10 cellular contexts compared by ENCODE assay signal in the genomic region with DNA sequence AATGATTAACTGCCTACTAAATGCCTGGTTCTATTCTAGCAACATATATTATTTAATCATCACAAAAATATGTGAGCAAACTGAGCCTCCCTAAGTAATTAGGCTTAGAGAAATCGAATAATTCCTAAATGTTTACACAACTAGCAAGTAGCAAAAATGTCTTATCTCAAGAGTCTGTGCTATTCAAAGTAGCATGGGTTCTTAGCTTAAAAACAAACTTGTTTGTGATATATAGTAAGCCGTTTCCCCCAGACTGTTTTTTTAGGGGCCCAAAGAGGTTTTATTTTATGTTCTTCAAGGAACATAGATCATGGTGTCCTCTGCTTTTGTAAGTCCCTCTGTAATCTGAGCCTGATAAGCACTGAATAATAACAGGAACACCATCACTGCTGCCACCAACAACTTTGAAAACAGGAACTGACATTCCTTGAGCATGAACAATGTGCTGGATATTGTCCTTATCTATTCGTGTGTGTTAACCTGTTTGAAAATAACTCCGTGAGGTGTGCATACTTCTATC.
DNase-seq lines count a peak whose midpoint lies in the region; ATAC-seq, FAIRE-seq and TF ChIP-seq lines count a peak whose summit lies in the region.
"Had no signal": no experiment of that assay in that cellular context is flagged by ENCODE, and none has a peak within 500 bp of the region (broad histone marks: within the 10 kb centered on the region; RNA-seq: fewer than 3 reads in every experiment).

No MANE protein-coding gene starts in this region.

- H3K36me3 ChIP-seq in ascending aorta (no peaks in the 10 kb centered on the region), left ventricle myocardium inferior (peaks cover 6% of the 10 kb centered on the region), sigmoid colon (peaks cover 0 to 16% (median 1%) of the 10 kb centered on the region in 4 donors)

- H3K4me3 ChIP-seq in ascending aorta (no peak overlapping the region), left ventricle myocardium inferior (no peak overlapping the region), sigmoid colon (no peak overlapping the region)

- no peaks in the 10 kb centered on the region for H3K27me3 ChIP-seq in ascending aorta
- H3K27me3 ChIP-seq in left ventricle myocardium inferior (ENCODE audit: low read depth) = no peaks in the 10 kb centered on the region
- no peaks in the 10 kb centered on the region for H3K27me3 ChIP-seq in sigmoid colon

- H3K4me3 Mint-ChIP-seq in immature natural killer cell = no peak overlapping the region

- DNase-seq in H54 (ENCODE audit: insufficient read length, low spot score) = no peak
- no peak for DNase-seq in ascending aorta (ENCODE audit: low spot score in 2 of 2)
- no peak for DNase-seq in left ventricle myocardium inferior
- DNase-seq in sigmoid colon = no peak
- DNase-seq in ureter (ENCODE audit: low spot score) = no peak
- no peak for DNase-seq in NCI-H82 (lab: John Stamatoyannopoulos, UW)
- no peak for DNase-seq in immature natural killer cell
- DNase-seq: glutamatergic neuron, MV-4-11 had no signal

- H3K9me3 ChIP-seq in ascending aorta (no peaks in the 10 kb centered on the region), left ventricle myocardium inferior (replicated peaks) (no peaks in the 10 kb centered on the region), sigmoid colon (no peaks in the 10 kb centered on the region)

- H3K27ac Mint-ChIP-seq in immature natural killer cell = no peak overlapping the region

- TF ChIP-seq EP300 in sigmoid colon (IDR thresholded peaks at IDR 0.05) = no peak

- peak overlapping the region; percentile 38 to 79 for H3K27ac ChIP-seq in ascending aorta
- H3K27ac ChIP-seq in left ventricle myocardium inferior (replicated peaks) = peak overlapping the region; percentile 74
- peak overlapping the region; percentile 25 to 58 (median 52) for H3K27ac ChIP-seq in sigmoid colon

- WGBS in sigmoid colon, 2 donors = 18 to 60% methylated on average over 4 of the region's 4 CpGs

- H3K4me1 ChIP-seq in ascending aorta (peaks cover 0 to 31% of the 10 kb centered on the region in 2 donors), left ventricle myocardium inferior (peaks cover 43% of the 10 kb centered on the region), sigmoid colon (peaks cover 0 to 45% (median 33%) of the 10 kb centered on the region in 4 donors)

- H3K4me1 Mint-ChIP-seq in immature natural killer cell = no peaks in the 10 kb centered on the region

- H3K9me3 Mint-ChIP-seq in immature natural killer cell = no peaks in the 10 kb centered on the region

- TF ChIP-seq POLR2A in H54 (IDR thresholded peaks at IDR 0.05; ENCODE audit: low read depth, low read length) (no peak), sigmoid colon (IDR thresholded peaks at IDR 0.05) (no peak)

- ATAC-seq in HG03460 (IDR thresholded peaks at IDR 0.05; ENCODE audit: unreplicated experiment) = no peak

- TF ChIP-seq CTCF in ascending aorta (IDR thresholded peaks at IDR 0.05) (no peak), left ventricle myocardium inferior (IDR thresholded peaks at IDR 0.05; ENCODE audit: borderline replicate concordance) (no peak), sigmoid colon (IDR thresholded peaks at IDR 0.05) (no peak)

- H3K27me3 Mint-ChIP-seq in immature natural killer cell (ENCODE audit: low read depth in 3 of 3) = no peaks in the 10 kb centered on the region

- FAIRE-seq in H54 (lab: Jason Lieb, UNC) = peak; percentile 97

- peaks cover 19 to 39% (median 31%) of the 10 kb centered on the region in 3 donors for H3K36me3 Mint-ChIP-seq in immature natural killer cell

- intact Hi-C loops in ascending aorta (cut with DNase I) = no loop called here
- intact Hi-C loops in left ventricle myocardium inferior (cut with micrococcal nuclease) = no loop called here
- intact Hi-C loops in sigmoid colon (cut with DNase I) = no loop called here
